10 cellular contexts compared by ENCODE assay signal in the genomic region with DNA sequence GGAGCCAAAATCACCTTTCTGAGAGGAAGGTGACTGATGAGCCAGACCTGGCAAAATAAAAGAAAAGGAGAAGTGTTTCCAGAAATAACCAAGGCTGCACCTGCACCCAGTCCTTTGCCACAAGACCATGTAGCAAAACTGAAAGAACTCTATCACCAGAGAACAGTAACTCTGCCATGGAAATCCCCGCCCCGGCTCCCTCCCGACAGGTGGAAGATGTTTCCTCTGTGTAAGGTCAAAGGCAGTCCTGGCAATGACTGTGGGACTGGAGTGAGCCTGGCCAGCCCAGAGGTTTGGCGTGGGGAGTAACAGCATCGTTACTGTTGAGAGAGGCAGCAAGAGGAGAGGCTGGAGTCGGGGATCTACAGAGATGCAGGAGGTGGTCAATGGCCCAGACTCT. TPM values are rescaled to one million over a fixed set of nuclear protein-coding genes. Genes with fewer than 3 reads are reported as not detected.
DNase-seq lines count a peak whose midpoint lies in the region; ATAC-seq, FAIRE-seq and TF ChIP-seq lines count a peak whose summit lies in the region.
"Had no signal": no experiment of that assay in that cellular context is flagged by ENCODE, and none has a peak within 500 bp of the region (broad histone marks: within the 10 kb centered on the region; RNA-seq: fewer than 3 reads in every experiment).

No MANE protein-coding gene starts in this region.

- H3K4me2 ChIP-seq in GM12878 (ENCODE audit: control insufficient read depth, insufficient read depth): peak overlapping the region; percentile 91

- no peak for TF ChIP-seq CTCF in GM12878 (IDR thresholded peaks at IDR 0.05 in 2 of 3, conservative IDR thresholded peaks at IDR 0.05 in 1 of 3; ENCODE audit: control insufficient read depth in 2 of 3, extremely low read depth in 1 of 3, insufficient read depth in 1 of 3, low read depth in 3 of 3, low read length in 3 of 3)

- H2AFZ ChIP-seq in GM12878 (ENCODE audit: control insufficient read depth, low read depth, low read length): peak overlapping the region; percentile 31; the same call in 1 of the 2 replicates

- H3K27ac ChIP-seq in GM12878 (ENCODE audit: control insufficient read depth, insufficient read depth): peak overlapping the region; percentile 78
- H3K27ac ChIP-seq: SJSA1 had no signal

- SMC1A ChIA-PET in GM12878 (lab: Charles Lee; ENCODE audit: uncharacterized antibody, unreplicated experiment): interaction anchor here (0.7 to 6.6 kb wide), 11 partner anchors 10 to 124 kb away, joined by 3 to 41 read pairs (median 4); no protein-coding TSS in a partner anchor

- no peaks in the 10 kb centered on the region; the same call in none of the 2 replicates for H3K79me2 ChIP-seq in GM12878 (ENCODE audit: control insufficient read depth, insufficient read depth, low read length)

- DNase-seq in GM12878 (ENCODE audit: low read depth, low spot score) (peak; percentile 71), hippocampal formation (lab: John Stamatoyannopoulos, UW) (no peak), cerebellar nuclear complex (lab: John Stamatoyannopoulos, UW) (no peak), posterior cingulate gyrus (no peak), NCI-H146 treated with DMSO at 0.1 percent for 48 hours (lab: John Stamatoyannopoulos, UW; ENCODE audit: unreplicated experiment) (no peak)
- DNase-seq: stimulated activated naive CD4-positive, alpha-beta T cell treated with Interleukin-2 at 50 U/mL for 16 hours had no signal

- no TSS peak for BruUV-seq in GM12878 (replicated peaks; lab: Mats Ljungman, UMichigan)

- H3K27me3 ChIP-seq in GM12878 (replicated peaks in 1 of 2; ENCODE audit: control insufficient read depth in 2 of 2, insufficient read depth in 2 of 2, low read length in 1 of 2): no peaks in the 10 kb centered on the region
- H3K27me3 ChIP-seq: SJSA1 had no signal

- H3K4me3 ChIP-seq in GM08714 (ENCODE audit: low read length): peak overlapping the region; percentile 21; the same call in 1 of the 2 replicates
- H3K4me3 ChIP-seq in GM12878: 0 out of 2 replicates have a peak overlapping the region, but pooled peaks have one; percentile 22
- H3K4me3 ChIP-seq: SJSA1 had no signal

- CTCF ChIA-PET in GM12878 (lab: Yijun Ruan, JAX): interaction anchor here (1.0 to 2.1 kb wide), 3 partner anchors 18 to 38 kb away, joined by 3 to 7 read pairs (median 4); no protein-coding TSS in a partner anchor

- 2% methylated on average over 6 of the region's 6 CpGs for WGBS in GM12878 (ENCODE audit: insufficient coverage, insufficient replicate concordance, low lambda C conversion rate, missing lambda C conversion rate)

- RAD21 ChIA-PET in GM12878 (lab: Charles Lee; ENCODE audit: unreplicated experiment): interaction anchor here (1.0 to 3.0 kb wide), 5 partner anchors 15 to 41 kb away, joined by 3 to 11 read pairs (median 4); no protein-coding TSS in a partner anchor

- TF ChIP-seq POLR2A in GM12878 (IDR thresholded peaks at IDR 0.05; ENCODE audit: low read depth, low read length): peak; percentile 56

- H3K36me3 ChIP-seq in GM12878 (ENCODE audit: control insufficient read depth in 2 of 2, insufficient read depth in 2 of 2, low read length in 1 of 2): no peaks in the 10 kb centered on the region
- H3K36me3 ChIP-seq: SJSA1 had no signal

- TF ChIP-seq RAD21 in GM12878 (IDR thresholded peaks at IDR 0.05; ENCODE audit: insufficient read depth, low read depth, low read length): no peak

- peaks cover 74% of the 10 kb centered on the region for H3K4me1 ChIP-seq in GM12878 (ENCODE audit: control insufficient read depth, insufficient read depth, low read length)

- H3K9ac ChIP-seq in GM12878 (ENCODE audit: control insufficient read depth, insufficient read depth, low read length): peak overlapping the region; percentile 53

- in situ Hi-C loops in GM12878 (cut with MboI): no loop called here

- ATAC-seq in GM19328 (IDR thresholded peaks at IDR 0.05; ENCODE audit: unreplicated experiment) (peak; percentile 56), HG03095 (IDR thresholded peaks at IDR 0.05; ENCODE audit: unreplicated experiment) (peak; percentile 72), GM12878 (peak; percentile 73)

- no peaks in the 10 kb centered on the region for H4K20me1 ChIP-seq in GM12878 (ENCODE audit: control insufficient read depth, insufficient read depth)

- H3K9me3 ChIP-seq in GM12878 (replicated peaks; ENCODE audit: control insufficient read depth, insufficient read depth, low read length): no peaks in the 10 kb centered on the region
- H3K9me3 ChIP-seq: SJSA1 had no signal

- POLR2A ChIA-PET in GM12878 (lab: Charles Lee): interaction anchor here (0.6 to 1.7 kb wide), 9 partner anchors 9 to 46 kb away, joined by 3 to 7 read pairs (median 4); partner anchors contain the start of gene SPRED2

- peak; percentile 62 to 85; a peak in 3 of 4 replicates for TF ChIP-seq EP300 in GM12878 (IDR thresholded peaks at IDR 0.05; ENCODE audit: borderline replicate concordance in 1 of 2, control insufficient read depth in 1 of 2, low read depth in 2 of 2, low read length in 2 of 2)

- intact Hi-C loops in GM12878 (cut with micrococcal nuclease; ENCODE audit: unreplicated experiment): loop anchor here (5.0 to 10.0 kb wide), 2 partner anchors 162 to 455 kb away; no protein-coding TSS in a partner anchor
- intact Hi-C loops in posterior cingulate gyrus (cut with DNase I): no loop called here

- FAIRE-seq in GM12878 (lab: Jason Lieb, UNC): no peak

TF ChIP-seq in GM12878, 131 proteins besides CTCF, POLR2A, EP300 and RAD21 (continues in another document):
- TF ChIP-seq STAT3 (IDR thresholded peaks at IDR 0.05; ENCODE audit: low read depth, low read length) (no peak), ZZZ3 (IDR thresholded peaks at IDR 0.05; ENCODE audit: control insufficient read depth, insufficient read length, low read depth) (no peak), SKIL (IDR thresholded peaks at IDR 0.05; ENCODE audit: low read depth, poor library complexity, severe bottlenecking) (peak; percentile 14), ETV6 (conservative IDR thresholded peaks at IDR 0.05 in 1 of 2, IDR thresholded peaks at IDR 0.05 in 1 of 2; ENCODE audit: borderline replicate concordance in 1 of 2, low read depth in 1 of 2) (peak in 1 of 2 experiments; percentile 85; a peak in 2 of 4 replicates), HDGF (IDR thresholded peaks at IDR 0.05) (no peak), POLR2AphosphoS5 (IDR thresholded peaks at IDR 0.05; ENCODE audit: low read length) (0 out of 2 replicates have a peak, but pooled peaks have one; percentile 46), FOXM1 (IDR thresholded peaks at IDR 0.05; ENCODE audit: low read depth, low read length) (peak; percentile 82; the same call in 1 of the 2 replicates), NKRF (conservative IDR thresholded peaks at IDR 0.05) (no peak), CREM (IDR thresholded peaks at IDR 0.05; ENCODE audit: low read depth) (peak; percentile 71; the same call in 1 of the 2 replicates), MTA2 (IDR thresholded peaks at IDR 0.05; ENCODE audit: low read depth) (peak; percentile 73)

RNA-seq across cellular contexts. Expression of gene SPRED2, which starts 42.3 kb away (rescaled TPM):
- 22.4 and 22.8 TPM in 2 replicates for total RNA-seq in GM12878 (2013; cell fraction: nucleolus; rRNA removed)
- total RNA-seq in GM12878 (2014; rRNA removed) (5.3 and 5.7 TPM in 2 replicates), GM12878 (2014; rRNA removed; fragmentation: Illumina TruSeq; extraction: Trizol) (6.7 and 6.8 TPM in 2 replicates), GM12878 (2021) (23.9 and 25.6 TPM in 2 replicates)
- 2.9 TPM for polyA plus RNA-seq in GM12878 (2011; ENCODE audit: low read depth)
- polyA plus RNA-seq in GM12878 (2011; rRNA removed) (9.2 and 10.0 TPM in 2 replicates), GM12878 (2014; fragmentation: Illumina TruSeq; extraction: Trizol) (16.2 and 17.6 TPM in 2 replicates), GM12878 (2014; fragmentation: Nextera tagmentation; extraction: Ambion mirVana) (1 to 10 TPM; 3.0 to 3.2 TPM), GM12878 (2014; rRNA removed) (9.4 and 11.5 TPM in 2 replicates), GM12878 (2016; fragmentation: Nextera tagmentation; extraction: Ambion mirVana) (10 to 100 TPM; 10.9 to 11.8 TPM)
- polyA plus RNA-seq in GM12878 (2011; cell fraction: cytosol; rRNA removed): 12.1 and 14.2 TPM in 2 replicates
- 15.3 and 17.6 TPM in 2 replicates for polyA plus RNA-seq in GM12878 (2011; cell fraction: nucleus; rRNA removed)
- 3.6 and 4.9 TPM in 2 replicates for polyA plus RNA-seq in GM12878 (2012)
- 10.8 and 11.3 TPM in 2 replicates for polyA minus RNA-seq in GM12878 (2011; rRNA and poly(A)+ RNA removed)
- 8.0 and 8.7 TPM in 2 replicates for polyA minus RNA-seq in GM12878 (2011; cell fraction: cytosol; rRNA and poly(A)+ RNA removed)
- 5.2 and 10.3 TPM in 2 replicates for polyA minus RNA-seq in GM12878 (2011; cell fraction: nucleus; rRNA and poly(A)+ RNA removed)
